In the genomic region with DNA sequence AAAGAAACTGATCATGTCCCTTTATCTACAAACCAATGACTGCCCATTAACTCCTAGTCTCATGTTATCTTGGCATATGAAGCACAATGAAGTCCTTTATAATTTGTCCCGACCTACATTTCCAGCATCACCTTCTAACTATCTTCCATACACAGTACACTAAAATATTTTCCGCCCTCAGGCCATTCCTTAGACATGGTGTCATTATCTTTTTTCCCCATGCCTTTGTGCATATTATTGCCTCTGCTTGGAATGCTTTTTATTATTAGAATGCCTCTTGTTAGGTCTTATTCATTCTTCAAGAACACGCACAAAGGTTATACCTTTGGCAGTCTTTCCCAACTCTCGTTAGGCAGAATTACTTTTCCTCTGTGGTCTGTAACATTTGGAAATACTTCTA, we compare ENCODE assay signal across 22 cellular contexts. TPM values are rescaled to one million over a fixed set of nuclear protein-coding genes. Genes with fewer than 3 reads are reported as not detected.
DNase-seq lines count a peak whose midpoint lies in the region; FAIRE-seq and TF ChIP-seq lines count a peak whose summit lies in the region.
"Had no signal": no experiment of that assay in that cellular context is flagged by ENCODE, and none has a peak within 500 bp of the region (broad histone marks: within the 10 kb centered on the region; RNA-seq: fewer than 3 reads in every experiment).

No MANE protein-coding gene starts in this region.

- H4K8ac ChIP-seq in trophoblast cell (ENCODE audit: low read depth, low read length), result no peak overlapping the region

- no peak overlapping the region for H3K14ac ChIP-seq in trophoblast cell (ENCODE audit: low read length)

- H2BK120ac ChIP-seq in trophoblast cell (ENCODE audit: insufficient read depth, low read length, poor library complexity), result no peak overlapping the region

- no peak overlapping the region for H2AK5ac ChIP-seq in trophoblast cell (ENCODE audit: low read length)

- no peak overlapping the region for H3K18ac ChIP-seq in trophoblast cell (ENCODE audit: low read length)

- no peak overlapping the region for H4K12ac ChIP-seq in trophoblast cell (ENCODE audit: low read depth, low read length)

- TF ChIP-seq CTCF in choroid plexus epithelial cell (conservative IDR thresholded peaks at IDR 0.05; ENCODE audit: low read depth, low read length) (no peak), D721Med (IDR thresholded peaks at IDR 0.05; ENCODE audit: insufficient read depth, missing control alignments) (no peak)

- H3K79me1 ChIP-seq in trophoblast cell (ENCODE audit: low read length), result no peaks in the 10 kb centered on the region

- no peak overlapping the region for H3K4me3 ChIP-seq in GM23248
- H3K4me3 ChIP-seq in choroid plexus epithelial cell (ENCODE audit: low read depth, low read length), result no peak overlapping the region
- no peak overlapping the region for H3K4me3 ChIP-seq in trophoblast cell (ENCODE audit: low read depth, low read length)
- H3K4me3 ChIP-seq: SJSA1 had no signal

- H3F3A ChIP-seq in GM23248 (ENCODE audit: insufficient read depth), result no peaks in the 10 kb centered on the region

- H3K36me3 ChIP-seq in GM23248 (ENCODE audit: low read depth) (no peaks in the 10 kb centered on the region; the same call in 1 of the 2 replicates), trophoblast cell (ENCODE audit: control insufficient read depth in 1 of 2, insufficient read depth in 2 of 2, low read length in 2 of 2) (no peaks in the 10 kb centered on the region)
- H3K36me3 ChIP-seq: BE2C, SJSA1 had no signal

- H2BK5ac ChIP-seq in trophoblast cell (ENCODE audit: low read depth, low read length, poor library complexity), result no peak overlapping the region

- H3K4me1 ChIP-seq in GM23248 (ENCODE audit: insufficient read depth) (no peaks in the 10 kb centered on the region), trophoblast cell (ENCODE audit: control insufficient read depth in 1 of 2, insufficient read depth in 2 of 2, low read length in 2 of 2) (no peaks in the 10 kb centered on the region)
- H3K4me1 ChIP-seq: BE2C, SJSA1 had no signal

- 92 to 94% methylated on average over 4 of the region's 4 CpGs for WGBS in GM23248 (ENCODE audit: low coverage in 1 of 2, low lambda C conversion rate in 2 of 2, missing lambda C conversion rate in 2 of 2), 2 experiments
- no CpG with 5 or more reads among the region's 4 CpGs for WGBS in trophoblast cell (ENCODE audit: extremely low coverage, insufficient coverage, insufficient read length)

- H3K23ac ChIP-seq in trophoblast cell (ENCODE audit: low read length), result no peak overlapping the region

- no peak for FAIRE-seq in D721Med (lab: Jason Lieb, UNC)
- FAIRE-seq: G401.6, GM19239, HepG2, RCC 7860 had no signal

- no peak overlapping the region for H2AFZ ChIP-seq in GM23248
- no peak overlapping the region for H2AFZ ChIP-seq in trophoblast cell (ENCODE audit: insufficient read depth, low read length, poor library complexity)

- H3K27ac ChIP-seq in GM23248 (no peak overlapping the region), trophoblast cell (ENCODE audit: low read depth, low read length) (no peak overlapping the region)
- H3K27ac ChIP-seq: HL-60, SJSA1 had no signal

- H3K9me3 ChIP-seq in GM23248 (ENCODE audit: low read depth) (no peaks in the 10 kb centered on the region), trophoblast cell (ENCODE audit: insufficient read depth, low read depth, low read length) (no peaks in the 10 kb centered on the region)
- H3K9me3 ChIP-seq: BE2C, SJSA1 had no signal

- H3K79me2 ChIP-seq in GM23248 (ENCODE audit: insufficient read depth) (no peaks in the 10 kb centered on the region), trophoblast cell (ENCODE audit: control insufficient read depth, insufficient read depth, low read length, poor library complexity) (no peaks in the 10 kb centered on the region)

- in situ Hi-C loops in GM23248 (cut with MboI) (no loop called here), SK-MEL-5 (cut with HindIII; ENCODE audit: low pct_unique_long_range_greater_than_20kb, low sequenced_read_pairs) (no loop called here)

- H3K9ac ChIP-seq in GM23248, result no peak overlapping the region
- no peak overlapping the region for H3K9ac ChIP-seq in trophoblast cell (ENCODE audit: low read length)

- no peak overlapping the region for H2BK12ac ChIP-seq in trophoblast cell (ENCODE audit: low read length)

- no peak overlapping the region for H4K91ac ChIP-seq in trophoblast cell (ENCODE audit: low read depth, low read length)

- H3K27me3 ChIP-seq in GM23248 (replicated peaks; ENCODE audit: insufficient read depth) (no peaks in the 10 kb centered on the region), trophoblast cell (ENCODE audit: insufficient read depth, low read length) (no peaks in the 10 kb centered on the region)
- H3K27me3 ChIP-seq: BE2C, SJSA1 had no signal

- no peak overlapping the region for H3K4ac ChIP-seq in trophoblast cell (ENCODE audit: low read depth, low read length)

- no peaks in the 10 kb centered on the region for H3K9me2 ChIP-seq in GM23248 (ENCODE audit: insufficient read depth)

- no peaks in the 10 kb centered on the region for H4K20me1 ChIP-seq in GM23248 (ENCODE audit: insufficient read depth)

- DNase-seq in GM23248 (peak; percentile 1), SK-MEL-5 (ENCODE audit: low read depth, low spot score) (peak; percentile 13), choroid plexus epithelial cell (ENCODE audit: low read depth) (peak; percentile 7), trophoblast cell (peak; percentile 89 to 100), D721Med (ENCODE audit: insufficient read length, low spot score) (no peak), kidney glomerular epithelial cell (lab: John Stamatoyannopoulos, UW) (no peak), UCSD-AML1 (lab: John Stamatoyannopoulos, UW; ENCODE audit: unreplicated experiment) (no peak)
- DNase-seq: BE2C, DMS79, KBM-7, NCI-H1694 treated with DMSO at 0.1 percent for 48 hours, NCI-H2081 treated with DMSO at 0.1 percent for 48 hours, NCI-H2171 treated with DMSO at 0.1 percent for 48 hours, NCI-H446, NCI-H526, OCI-M1 had no signal

- no peak overlapping the region for H3K4me2 ChIP-seq in GM23248 (ENCODE audit: unreplicated experiment)
- H3K4me2 ChIP-seq in trophoblast cell (ENCODE audit: low read length), result no peak overlapping the region

RNA-seq across cellular contexts. Expression of a gene that starts 39.6 kb away (rescaled TPM):
- 4.4 and 6.2 TPM in 2 replicates for total RNA-seq in GM23248 (2014; rRNA removed; shearing (Covaris generic))
- 11.7 and 12.3 TPM in 2 replicates for polyA plus RNA-seq in GM23248 (2016; fragmentation: Nextera tagmentation; extraction: Ambion mirVana)
- total RNA-seq in SK-MEL-5 (2014; rRNA removed; shearing (Covaris generic)), result 9.2 and 9.6 TPM in 2 replicates
- polyA plus RNA-seq in SK-MEL-5 (2015; cell fraction: cytosol; rRNA removed), result 10.3 and 18.0 TPM in 2 replicates
- polyA plus RNA-seq in SK-MEL-5 (2015; cell fraction: nucleus; rRNA removed), result 10.7 and 20.5 TPM in 2 replicates
- 3.7 and 4.2 TPM in 2 replicates for polyA plus RNA-seq in trophoblast cell (2013)

Comparison
In these comparisons a context has a peak if more than half of its experiments do, and no peak if none do; other contexts are left out.
1. DNase-seq: peak in GM23248 (single experiment), SK-MEL-5 (single experiment), choroid plexus epithelial cell (single experiment) and trophoblast cell (2 of 2); none in D721Med (single experiment), kidney glomerular epithelial cell (single experiment) and UCSD-AML1 (single experiment).